Comparison of ENCODE assay signal across 12 cellular contexts in genomic region chr12:57851552-57852186, GRCh38. TPM values are rescaled to one million over a fixed set of nuclear protein-coding genes. Genes with fewer than 3 reads are reported as not detected.
DNase-seq lines count a peak whose midpoint lies in the region; ATAC-seq and TF ChIP-seq lines count a peak whose summit lies in the region.
"Had no signal": no experiment of that assay in that cellular context is flagged by ENCODE, and none has a peak within 500 bp of the region (broad histone marks: within the 10 kb centered on the region; RNA-seq: fewer than 3 reads in every experiment).

No MANE protein-coding gene starts in this region.

- no peak for DNase-seq in ascending aorta (ENCODE audit: low spot score in 2 of 2)
- DNase-seq in islet precursor cell, result peak; percentile 47
- no peak for DNase-seq in sigmoid colon
- DNase-seq in SHP77 treated with DMSO at 0.1 percent for 48 hours (lab: John Stamatoyannopoulos, UW), result no peak
- DNase-seq in SK-N-DZ (ENCODE audit: low spot score), result no peak
- no peak for DNase-seq in RKO (ENCODE audit: low spot score)
- DNase-seq: activated CD4-positive, alpha-beta T cell treated with anti-CD3 and anti-CD28 coated beads, Interleukin-2, amount 50 U/mL, for 4 hours; effector CD8-positive, alpha-beta T cell; left lung; T1000 had no signal

- TF ChIP-seq POLR2A in sigmoid colon (IDR thresholded peaks at IDR 0.05), result no peak

- H3K36me3 ChIP-seq in ES-I3 (ENCODE audit: insufficient read depth, low read length) (no peaks in the 10 kb centered on the region), ascending aorta (no peaks in the 10 kb centered on the region), sigmoid colon (no peaks in the 10 kb centered on the region)
- H3K36me3 ChIP-seq: left lung had no signal

- H3K9ac ChIP-seq in ES-I3 (ENCODE audit: low read depth, low read length), result peak overlapping the region; percentile 57; the same call in 1 of the 2 replicates

- peak overlapping the region; percentile 91 to 92 for H3K27ac ChIP-seq in ascending aorta
- peak overlapping the region; percentile 84 to 100 (median 92) for H3K27ac ChIP-seq in sigmoid colon

- 85% methylated on average over 3 of the region's 3 CpGs for WGBS in sigmoid colon, 2 donors

- H3K4me1 ChIP-seq in ES-I3 (ENCODE audit: insufficient read depth, low read length), result peaks cover 22% of the 10 kb centered on the region
- H3K4me1 ChIP-seq in ascending aorta, result peaks cover 4 to 40% of the 10 kb centered on the region in 2 donors
- H3K4me1 ChIP-seq in sigmoid colon, result peaks cover 0 to 55% (median 38%) of the 10 kb centered on the region in 4 donors

- H3K9me3 ChIP-seq in ES-I3 (ENCODE audit: control insufficient read depth, insufficient read depth, low read length), result no peaks in the 10 kb centered on the region
- no peaks in the 10 kb centered on the region for H3K9me3 ChIP-seq in ascending aorta
- H3K9me3 ChIP-seq in sigmoid colon, result no peaks in the 10 kb centered on the region
- H3K9me3 ChIP-seq: left lung had no signal

- H3K27me3 ChIP-seq in ascending aorta (no peaks in the 10 kb centered on the region), sigmoid colon (no peaks in the 10 kb centered on the region)

- ATAC-seq in HG02610 (IDR thresholded peaks at IDR 0.05; ENCODE audit: unreplicated experiment), result no peak

- intact Hi-C loops in ascending aorta (cut with DNase I), result no loop called here
- intact Hi-C loops in sigmoid colon (cut with DNase I), result loop anchor here (2.0 kb wide), 1 partner anchor 13 kb away; no protein-coding TSS in a partner anchor

- TF ChIP-seq CTCF in ascending aorta (IDR thresholded peaks at IDR 0.05), result no peak
- no peak for TF ChIP-seq CTCF in sigmoid colon (IDR thresholded peaks at IDR 0.05)

- peak overlapping the region; percentile 54 to 61 for H3K4me3 ChIP-seq in ascending aorta
- peak overlapping the region in 2 of 4 donors; percentile 47 to 49 for H3K4me3 ChIP-seq in sigmoid colon

- TF ChIP-seq EP300 in sigmoid colon (IDR thresholded peaks at IDR 0.05), result no peak

RNA-seq across cellular contexts. Expression of gene CTDSP2, which starts 5.1 kb away (rescaled TPM):
- total RNA-seq in ascending aorta (129 TPM), sigmoid colon (100 to 1,000 TPM; 121 to 183 (median 135) TPM)
- 100 to 1,000 TPM in 2 of 3 donors, 10 to 100 TPM in 1; 85.3 to 122 (median 105) TPM for polyA plus RNA-seq in sigmoid colon
- 43.8 and 49.4 TPM in 2 replicates for polyA plus RNA-seq in SK-N-DZ (2014; cell fraction: cytosol; rRNA removed)
- polyA plus RNA-seq in SK-N-DZ (2014; cell fraction: nucleus; rRNA removed), result 45.8 and 57.4 TPM in 2 replicates

RNA-seq across cellular contexts. Expression of gene AVIL, which starts 33.1 kb away (rescaled TPM):
- total RNA-seq in ascending aorta (6.4 TPM), sigmoid colon (10 to 100 TPM in 1 of 4 donors, 1 to 10 TPM in 3; 2.1 to 12.2 (median 5.1) TPM)
- 10 to 100 TPM in 1 of 3 donors, 1 to 10 TPM in 2; 6.2 to 11.4 (median 8.3) TPM for polyA plus RNA-seq in sigmoid colon
- 0.63 and 1.1 TPM in 2 replicates for polyA plus RNA-seq in SK-N-DZ (2014; cell fraction: cytosol; rRNA removed)
- 4.4 and 4.9 TPM in 2 replicates for polyA plus RNA-seq in SK-N-DZ (2014; cell fraction: nucleus; rRNA removed)
